Comparison of ENCODE assay signal across 34 cellular contexts in genomic region chr21:37095821-37096220, GRCh38.
"Had no signal": no experiment of that assay in that cellular context is flagged by ENCODE, and none has a peak within 500 bp of the region (broad histone marks: within the 10 kb centered on the region; RNA-seq: fewer than 3 reads in every experiment).

No MANE protein-coding gene starts in this region.

- H3K4me3 Mint-ChIP-seq: activated B cell treated with CpG ODN at 0.5 μM for 24 hours; activated CD4-positive, alpha-beta memory T cell treated with anti-CD3 and anti-CD28 coated beads, Interleukin-2, amount 10 ng/mL, durations not matched to agents 7 days and 5 days; activated CD4-positive, alpha-beta T cell treated with anti-CD3 and anti-CD28 coated beads, Interleukin-2, amount 10 ng/mL, durations not matched to agents 7 days and 5 days; activated CD8-positive, alpha-beta memory T cell treated with anti-CD3 and anti-CD28 coated beads, Interleukin-2, amount 10 ng/mL, durations not matched to agents 7 days and 5 days; activated CD8-positive, alpha-beta T cell treated with anti-CD3 and anti-CD28 coated beads, Interleukin-2, amount 10 ng/mL, durations not matched to agents 7 days and 5 days; activated naive CD4-positive, alpha-beta T cell treated with anti-CD3 and anti-CD28 coated beads, Interleukin-2, amount 10 ng/mL, durations not matched to agents 7 days and 5 days; activated naive CD4-positive, alpha-beta T cell treated with anti-CD3 and anti-CD28 coated beads, Interleukin-2, amount 50 U/mL, for 24 hours; activated naive CD8-positive, alpha-beta T cell; activated naive CD8-positive, alpha-beta T cell treated with anti-CD3 and anti-CD28 coated beads, Interleukin-2, amount 10 ng/mL, durations not matched to agents 7 days and 5 days; activated naive CD8-positive, alpha-beta T cell treated with anti-CD3 and anti-CD28 coated beads, Interleukin-2, amount 50 U/mL, for 24 hours; activated T-cell treated with anti-CD3 and anti-CD28 coated beads, Interleukin-2, amount 50 U/mL, for 24 hours; brain; central memory CD8-positive, alpha-beta T cell; T-helper 1 cell treated with Interleukin-12 subunit alpha and Interleukin-12 subunit beta and Interleukin-4 antibody, amounts not matched to agents 30 μg/mL and 1 μg/mL, for 36 hours; T-helper 2 cell treated with Interferon-gamma antibody and Interleukin-4, amounts not matched to agents 5 μg/mL and 100 μg/mL, for 36 hours had no signal

- H3K9me3 ChIP-seq: ascending aorta had no signal

- H3K27ac Mint-ChIP-seq: activated B cell treated with CpG ODN at 0.5 μM for 24 hours; activated CD4-positive, alpha-beta memory T cell treated with anti-CD3 and anti-CD28 coated beads, Interleukin-2, amount 10 ng/mL, durations not matched to agents 7 days and 5 days; activated CD4-positive, alpha-beta T cell treated with anti-CD3 and anti-CD28 coated beads, Interleukin-2, amount 10 ng/mL, durations not matched to agents 7 days and 5 days; activated CD8-positive, alpha-beta memory T cell treated with anti-CD3 and anti-CD28 coated beads, Interleukin-2, amount 10 ng/mL, durations not matched to agents 7 days and 5 days; activated CD8-positive, alpha-beta T cell treated with anti-CD3 and anti-CD28 coated beads, Interleukin-2, amount 10 ng/mL, durations not matched to agents 7 days and 5 days; activated naive CD4-positive, alpha-beta T cell treated with anti-CD3 and anti-CD28 coated beads, Interleukin-2, amount 10 ng/mL, durations not matched to agents 7 days and 5 days; activated naive CD4-positive, alpha-beta T cell treated with anti-CD3 and anti-CD28 coated beads, Interleukin-2, amount 50 U/mL, for 24 hours; activated naive CD8-positive, alpha-beta T cell; activated naive CD8-positive, alpha-beta T cell treated with anti-CD3 and anti-CD28 coated beads, Interleukin-2, amount 10 ng/mL, durations not matched to agents 7 days and 5 days; activated naive CD8-positive, alpha-beta T cell treated with anti-CD3 and anti-CD28 coated beads, Interleukin-2, amount 50 U/mL, for 24 hours; activated T-cell treated with anti-CD3 and anti-CD28 coated beads, Interleukin-2, amount 50 U/mL, for 24 hours; activated T-helper 2 cell treated with anti-CD3 and anti-CD28 coated beads, Interferon-gamma antibody, Interleukin-2, Interleukin-4, amounts not matched to agents 10 μg/mL and 5 μg/mL and 100 μg/mL, durations not matched to agents 14 hours and 24 hours and 36 hours; T-helper 1 cell treated with Interleukin-12 subunit alpha and Interleukin-12 subunit beta and Interleukin-4 antibody, amounts not matched to agents 30 μg/mL and 1 μg/mL, for 36 hours; T-helper 2 cell treated with Interferon-gamma antibody and Interleukin-4, amounts not matched to agents 5 μg/mL and 100 μg/mL, for 36 hours had no signal

- H3K9me3 Mint-ChIP-seq: activated B cell treated with CpG ODN at 0.5 μM for 24 hours; activated CD4-positive, alpha-beta memory T cell treated with anti-CD3 and anti-CD28 coated beads, Interleukin-2, amount 10 ng/mL, durations not matched to agents 7 days and 5 days; activated CD4-positive, alpha-beta T cell treated with anti-CD3 and anti-CD28 coated beads, Interleukin-2, amount 10 ng/mL, durations not matched to agents 7 days and 5 days; activated naive CD4-positive, alpha-beta T cell treated with anti-CD3 and anti-CD28 coated beads, Interleukin-2, amount 10 ng/mL, durations not matched to agents 7 days and 5 days; activated naive CD4-positive, alpha-beta T cell treated with anti-CD3 and anti-CD28 coated beads, Interleukin-2, amount 50 U/mL, for 24 hours; activated naive CD8-positive, alpha-beta T cell treated with anti-CD3 and anti-CD28 coated beads, Interleukin-2, amount 10 ng/mL, durations not matched to agents 7 days and 5 days; activated naive CD8-positive, alpha-beta T cell treated with anti-CD3 and anti-CD28 coated beads, Interleukin-2, amount 50 U/mL, for 24 hours; activated T-cell treated with anti-CD3 and anti-CD28 coated beads, Interleukin-2, amount 50 U/mL, for 24 hours; activated T-helper 2 cell treated with anti-CD3 and anti-CD28 coated beads, Interferon-gamma antibody, Interleukin-2, Interleukin-4, amounts not matched to agents 10 μg/mL and 5 μg/mL and 100 μg/mL, durations not matched to agents 14 hours and 24 hours and 36 hours; brain; central memory CD8-positive, alpha-beta T cell; T-helper 1 cell treated with Interleukin-12 subunit alpha and Interleukin-12 subunit beta and Interleukin-4 antibody, amounts not matched to agents 30 μg/mL and 1 μg/mL, for 36 hours; T-helper 2 cell treated with Interferon-gamma antibody and Interleukin-4, amounts not matched to agents 5 μg/mL and 100 μg/mL, for 36 hours had no signal

- H3K4me1 ChIP-seq: ascending aorta had no signal

- H3K27me3 Mint-ChIP-seq: activated B cell treated with CpG ODN at 0.5 μM for 24 hours; activated CD4-positive, alpha-beta memory T cell treated with anti-CD3 and anti-CD28 coated beads, Interleukin-2, amount 10 ng/mL, durations not matched to agents 7 days and 5 days; activated CD4-positive, alpha-beta T cell treated with anti-CD3 and anti-CD28 coated beads, Interleukin-2, amount 10 ng/mL, durations not matched to agents 7 days and 5 days; activated CD8-positive, alpha-beta memory T cell treated with anti-CD3 and anti-CD28 coated beads, Interleukin-2, amount 10 ng/mL, durations not matched to agents 7 days and 5 days; activated naive CD4-positive, alpha-beta T cell treated with anti-CD3 and anti-CD28 coated beads, Interleukin-2, amount 10 ng/mL, durations not matched to agents 7 days and 5 days; activated naive CD4-positive, alpha-beta T cell treated with anti-CD3 and anti-CD28 coated beads, Interleukin-2, amount 50 U/mL, for 24 hours; activated naive CD8-positive, alpha-beta T cell; activated naive CD8-positive, alpha-beta T cell treated with anti-CD3 and anti-CD28 coated beads, Interleukin-2, amount 10 ng/mL, durations not matched to agents 7 days and 5 days; activated naive CD8-positive, alpha-beta T cell treated with anti-CD3 and anti-CD28 coated beads, Interleukin-2, amount 50 U/mL, for 24 hours; activated T-cell treated with anti-CD3 and anti-CD28 coated beads, Interleukin-2, amount 50 U/mL, for 24 hours; central memory CD8-positive, alpha-beta T cell had no signal

- DNase-seq: activated B cell treated with CpG ODN at 0.5 μM for 24 hours; activated CD4-positive, alpha-beta memory T cell treated with anti-CD3 and anti-CD28 coated beads, Interleukin-2, amount 10 ng/mL, durations not matched to agents 7 days and 5 days; activated CD4-positive, alpha-beta T cell treated with anti-CD3 and anti-CD28 coated beads for 4 hours; activated CD4-positive, alpha-beta T cell treated with anti-CD3 and anti-CD28 coated beads, Interleukin-2, amount 10 ng/mL, durations not matched to agents 7 days and 5 days; activated CD4-positive, alpha-beta T cell treated with anti-CD3 and anti-CD28 coated beads, Interleukin-2, amount 50 U/mL, for 48 hours; activated CD4-positive, CD25-positive, alpha-beta regulatory T cell treated with anti-CD3 and anti-CD28 coated beads, Interleukin-2, amount 50 U/mL, for 72 hours; activated CD8-positive, alpha-beta memory T cell treated with anti-CD3 and anti-CD28 coated beads for 24 hours; activated CD8-positive, alpha-beta memory T cell treated with anti-CD3 and anti-CD28 coated beads, Interleukin-2, amount 10 ng/mL, durations not matched to agents 7 days and 5 days; activated CD8-positive, alpha-beta memory T cell treated with anti-CD3 and anti-CD28 coated beads, Interleukin-2, amount 50 U/mL, for 48 hours; activated CD8-positive, alpha-beta T cell treated with anti-CD3 and anti-CD28 coated beads, Interleukin-2, amount 10 ng/mL, durations not matched to agents 7 days and 5 days; activated effector memory CD4-positive, alpha-beta T cell treated with Interleukin-2 at 50 U/mL for 16 hours; activated gamma-delta T cell; activated naive CD4-positive, alpha-beta T cell treated with anti-CD3 and anti-CD28 coated beads, Interleukin-2, amount 10 ng/mL, durations not matched to agents 7 days and 5 days; activated naive CD4-positive, alpha-beta T cell treated with Interleukin-2 at 50 U/mL for 16 hours; activated naive CD8-positive, alpha-beta T cell treated with anti-CD3 and anti-CD28 coated beads, Interleukin-2, amount 10 ng/mL, durations not matched to agents 7 days and 5 days; activated naive CD8-positive, alpha-beta T cell treated with anti-CD3 and anti-CD28 coated beads, Interleukin-2, amount 50 U/mL, for 24 hours; activated T-cell treated with anti-CD3 and anti-CD28 coated beads, Interleukin-2, amount 50 U/mL, for 24 hours; activated T-cell treated with anti-CD3 and anti-CD28 coated beads, Interleukin-2, amount 50 U/mL, for 48 hours; amygdala; anterior cingulate cortex; caudate nucleus; T-helper 1 cell; T-helper 2 cell; T-helper 9 cell had no signal

- H3K27me3 ChIP-seq: ascending aorta, cardiac muscle cell had no signal

- H3K27ac ChIP-seq: ascending aorta, cardiac muscle cell, VCaP had no signal

- H3K4me1 Mint-ChIP-seq: activated B cell treated with CpG ODN at 0.5 μM for 24 hours; activated CD4-positive, alpha-beta memory T cell treated with anti-CD3 and anti-CD28 coated beads, Interleukin-2, amount 10 ng/mL, durations not matched to agents 7 days and 5 days; activated CD4-positive, alpha-beta T cell treated with anti-CD3 and anti-CD28 coated beads, Interleukin-2, amount 10 ng/mL, durations not matched to agents 7 days and 5 days; activated CD8-positive, alpha-beta memory T cell treated with anti-CD3 and anti-CD28 coated beads, Interleukin-2, amount 10 ng/mL, durations not matched to agents 7 days and 5 days; activated naive CD4-positive, alpha-beta T cell treated with anti-CD3 and anti-CD28 coated beads, Interleukin-2, amount 10 ng/mL, durations not matched to agents 7 days and 5 days; activated naive CD4-positive, alpha-beta T cell treated with anti-CD3 and anti-CD28 coated beads, Interleukin-2, amount 50 U/mL, for 24 hours; activated naive CD8-positive, alpha-beta T cell treated with anti-CD3 and anti-CD28 coated beads, Interleukin-2, amount 10 ng/mL, durations not matched to agents 7 days and 5 days; activated naive CD8-positive, alpha-beta T cell treated with anti-CD3 and anti-CD28 coated beads, Interleukin-2, amount 50 U/mL, for 24 hours; central memory CD8-positive, alpha-beta T cell had no signal

- H3K4me3 ChIP-seq: ascending aorta, cardiac muscle cell had no signal

- ATAC-seq: activated CD8-positive, alpha-beta memory T cell treated with anti-CD3 and anti-CD28 coated beads, Interleukin-2, amount 10 ng/mL, durations not matched to agents 7 days and 5 days; activated CD8-positive, alpha-beta T cell treated with anti-CD3 and anti-CD28 coated beads, Interleukin-2, amount 10 ng/mL, durations not matched to agents 7 days and 5 days; activated naive CD8-positive, alpha-beta T cell treated with anti-CD3 and anti-CD28 coated beads, Interleukin-2, amount 50 U/mL, for 24 hours had no signal
